8 cellular contexts compared by ENCODE assay signal in the genomic region with DNA sequence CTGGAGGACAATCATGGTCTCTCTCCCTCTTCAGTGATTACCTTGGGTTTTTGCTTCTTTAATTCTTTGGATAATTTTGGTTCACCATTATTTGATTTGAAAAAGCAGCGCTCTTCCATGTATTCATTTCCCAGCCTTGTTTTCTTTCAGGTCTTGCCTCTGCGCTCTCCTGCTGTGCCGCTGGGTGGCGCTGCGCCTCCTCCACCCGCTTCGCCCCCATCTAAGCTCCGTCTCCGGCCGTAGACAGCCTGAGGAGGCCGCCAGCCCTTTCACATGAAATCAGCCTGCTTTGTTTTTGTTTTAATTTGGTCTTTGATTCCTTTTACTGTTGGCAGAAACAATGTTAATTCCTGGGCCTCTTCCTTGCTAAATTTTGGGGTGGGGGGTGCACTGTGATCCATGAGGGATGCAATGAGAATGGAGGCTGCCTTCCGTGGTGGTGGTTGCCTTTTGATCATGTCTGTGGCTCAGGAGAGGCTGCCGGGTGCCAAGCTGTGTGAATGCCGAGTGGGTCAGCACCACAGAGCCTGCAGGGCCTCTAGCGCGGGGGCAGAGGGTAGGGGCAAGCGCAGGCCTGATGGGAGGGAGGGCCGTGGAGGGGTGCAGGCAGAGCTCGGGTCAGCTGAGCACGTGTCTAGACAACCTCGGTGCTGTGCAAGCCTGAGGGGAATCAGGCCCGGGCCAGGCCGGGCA.
A peak's percentile ranks its signal among the peaks of the same experiment; 100 is the strongest.
DNase-seq lines count a peak whose midpoint lies in the region; ATAC-seq and TF ChIP-seq lines count a peak whose summit lies in the region.

No MANE protein-coding gene starts in this region.

- H3K27me3 ChIP-seq in Peyer's patch (no peaks in the 10 kb centered on the region), left ventricle myocardium inferior (ENCODE audit: low read depth) (no peaks in the 10 kb centered on the region), gastrocnemius medialis (no peaks in the 10 kb centered on the region)

- peak in 1 of 2 donors; percentile 41 for ATAC-seq in gastrocnemius medialis
- no peak for ATAC-seq in HG03378 (IDR thresholded peaks at IDR 0.05; ENCODE audit: unreplicated experiment)

- DNase-seq in NCI-H510A treated with DMSO at 0.1 percent for 48 hours (lab: John Stamatoyannopoulos, UW) = peak; percentile 22
- DNase-seq in NCI-H510A (lab: John Stamatoyannopoulos, UW) = no peak
- no peak for DNase-seq in Peyer's patch
- peak; percentile 47 for DNase-seq in amniotic epithelial cell (ENCODE audit: low read depth)
- DNase-seq in left ventricle myocardium inferior = peak; percentile 38
- no peak for DNase-seq in gastrocnemius medialis
- no peak for DNase-seq in OCI-M2 (lab: John Stamatoyannopoulos, UW; ENCODE audit: unreplicated experiment)

- TF ChIP-seq POLR2A in Peyer's patch (IDR thresholded peaks at IDR 0.05) (no peak), gastrocnemius medialis (IDR thresholded peaks at IDR 0.05) (no peak)

- no peaks in the 10 kb centered on the region for H3K4me1 ChIP-seq in Peyer's patch
- H3K4me1 ChIP-seq in left ventricle myocardium inferior = peaks cover 49% of the 10 kb centered on the region
- H3K4me1 ChIP-seq in gastrocnemius medialis = peaks cover 19 to 27% of the 10 kb centered on the region in 2 donors

- no peaks in the 10 kb centered on the region for H3K9me3 ChIP-seq in Peyer's patch
- no peaks in the 10 kb centered on the region for H3K9me3 ChIP-seq in left ventricle myocardium inferior (replicated peaks)
- H3K9me3 ChIP-seq in gastrocnemius medialis = no peaks in the 10 kb centered on the region

- H3K4me3 ChIP-seq in Peyer's patch = no peak overlapping the region
- no peak overlapping the region for H3K4me3 ChIP-seq in left ventricle myocardium inferior
- H3K4me3 ChIP-seq in gastrocnemius medialis = no peak overlapping the region

- TF ChIP-seq CTCF in Peyer's patch (IDR thresholded peaks at IDR 0.05) (peak; percentile 11 to 58 (median 40)), left ventricle myocardium inferior (IDR thresholded peaks at IDR 0.05; ENCODE audit: borderline replicate concordance) (peak; percentile 84), gastrocnemius medialis (IDR thresholded peaks at IDR 0.05 in 4 of 5, conservative IDR thresholded peaks at IDR 0.05 in 1 of 5) (peak; percentile 70 to 83 (median 81))

- in situ Hi-C loops in gastrocnemius medialis (cut with MboI; ENCODE audit: low sequenced_read_pairs in 4 of 4) = loop anchor here in 2 of 4 donors (25.0 kb wide), 2 partner anchors 105 to 130 kb away; a partner anchor contains a TSS

- intact Hi-C loops in left ventricle myocardium inferior (cut with micrococcal nuclease) (no loop called here), gastrocnemius medialis (cut with DNase I; ENCODE audit: low total_unique reads) (no loop called here)

- H3K27ac ChIP-seq in Peyer's patch (no peak overlapping the region), left ventricle myocardium inferior (replicated peaks) (peak overlapping the region; percentile 62), gastrocnemius medialis (peak overlapping the region in 2 of 4 donors; percentile 21 to 45)

- H3K36me3 ChIP-seq in Peyer's patch (peaks cover 0 to 99% (median 0%) of the 10 kb centered on the region in 3 donors), left ventricle myocardium inferior (peaks cover 94% of the 10 kb centered on the region), gastrocnemius medialis (peaks cover 0 to 78% of the 10 kb centered on the region in 2 donors)

Comparison
In these comparisons a context has a peak if more than half of its experiments do, and no peak if none do; other contexts are left out.
1. DNase-seq: peak in NCI-H510A treated with DMSO at 0.1 percent for 48 hours (single experiment), amniotic epithelial cell (single experiment) and left ventricle myocardium inferior (single experiment); none in NCI-H510A (single experiment), Peyer's patch (0 of 3), gastrocnemius medialis (0 of 2) and OCI-M2 (single experiment).
2. Peak in every context shown above with its lines, with median percentiles within 50 percentile points of each other: CTCF ChIP-seq.